ENCODE assay signal across 29 cellular contexts in the genomic region with DNA sequence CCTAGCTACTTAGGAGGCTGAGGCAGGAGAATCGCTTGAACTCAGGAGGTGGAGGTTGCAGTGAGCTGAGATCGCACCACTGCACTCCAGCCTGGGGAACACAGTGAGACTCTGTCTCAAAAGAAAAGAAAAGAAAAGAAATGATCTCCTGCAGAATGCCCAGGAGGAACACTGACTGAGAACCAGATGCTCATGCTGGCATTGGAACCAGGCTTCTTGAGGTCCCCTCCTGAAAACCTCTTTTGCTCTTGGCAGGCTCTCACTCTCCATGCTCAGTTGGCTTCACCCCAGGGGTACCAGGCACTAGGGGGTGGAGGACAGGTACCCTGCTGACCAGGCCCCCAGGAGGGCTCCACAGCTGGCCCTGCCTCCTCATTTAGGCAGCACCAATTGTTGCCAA. TPM values are rescaled to one million over a fixed set of nuclear protein-coding genes. Genes with fewer than 3 reads are reported as not detected.
DNase-seq lines count a peak whose midpoint lies in the region; ATAC-seq, FAIRE-seq and TF ChIP-seq lines count a peak whose summit lies in the region.
"Had no signal": no experiment of that assay in that cellular context is flagged by ENCODE, and none has a peak within 500 bp of the region (broad histone marks: within the 10 kb centered on the region; RNA-seq: fewer than 3 reads in every experiment).

No MANE protein-coding gene starts in this region.

- peaks cover 2 to 11% of the 10 kb centered on the region in 2 experiments; a peak in 2 of 5 replicates for H3K27me3 ChIP-seq in HepG2 (ENCODE audit: control insufficient read depth in 1 of 2, insufficient read depth in 2 of 2, low read length in 2 of 2)
- H3K27me3 ChIP-seq in right lobe of liver = no peaks in the 10 kb centered on the region
- H3K27me3 ChIP-seq in osteoblast (ENCODE audit: insufficient read depth, low read length) = no peaks in the 10 kb centered on the region
- H3K27me3 ChIP-seq: BLaER1, MG63 had no signal

- DNase-seq in HepG2 (ENCODE audit: low spot score) (no peak), right lobe of liver (no peak), RWPE1 (ENCODE audit: low spot score) (no peak), mesenteric fat pad (ENCODE audit: low spot score) (peak; percentile 62), NCI-H146 (lab: John Stamatoyannopoulos, UW) (no peak), foreskin melanocyte (no peak), H4 (ENCODE audit: low spot score) (no peak), osteoblast (ENCODE audit: insufficient read length, low spot score, missing footprints) (no peak)
- DNase-seq: 8988T; CD4-positive, alpha-beta T cell; KBM-7; MG63; NCI-H1694; NCI-H2029 treated with DMSO at 0.1 percent for 48 hours; NCI-H446 treated with DMSO at 0.1 percent for 48 hours; NCI-H526; NCI-H82; NK-92 treated with Interleukin-12 subunit alpha and Interleukin-12 subunit beta, amount 100 ng/mL, for 24 hours; SIG-M5 had no signal

- H3K27ac ChIP-seq in HepG2 (ENCODE audit: extremely low read length, insufficient read depth, low read length) = no peak overlapping the region
- no peak overlapping the region for H3K27ac ChIP-seq in right lobe of liver
- peak overlapping the region; percentile 74 for H3K27ac ChIP-seq in RWPE1
- no peak overlapping the region for H3K27ac ChIP-seq in osteoblast (ENCODE audit: low read depth, low read length)
- H3K27ac ChIP-seq: BLaER1, SK-N-MC had no signal

- no peak for TF ChIP-seq CTCF in HepG2 (CRISPR knock-in tag; IDR thresholded peaks at IDR 0.05)
- TF ChIP-seq CTCF in right lobe of liver (IDR thresholded peaks at IDR 0.05) = no peak
- no peak for TF ChIP-seq CTCF in RWPE1 (conservative IDR thresholded peaks at IDR 0.05; ENCODE audit: low read depth)
- no peak for TF ChIP-seq CTCF in osteoblast (IDR thresholded peaks at IDR 0.05; ENCODE audit: extremely low read depth, low read depth, low read length)

- H2AFZ ChIP-seq in HepG2 (ENCODE audit: low read length) (no peak overlapping the region), osteoblast (ENCODE audit: low read length) (no peak overlapping the region)

- intact Hi-C loops in HepG2 (cut with micrococcal nuclease; ENCODE audit: unreplicated experiment) = no loop called here
- intact Hi-C loops in right lobe of liver (cut with DNase I) = no loop called here

- ATAC-seq in HepG2 = no peak
- ATAC-seq in right lobe of liver = no peak
- ATAC-seq: HCT116 had no signal

- no peak for FAIRE-seq in HepG2 (lab: Jason Lieb, UNC)
- FAIRE-seq: D721Med, GM18507, H1 had no signal

- TF ChIP-seq EP300 in HepG2 (IDR thresholded peaks at IDR 0.05; ENCODE audit: low read depth in 2 of 2, low read length in 2 of 2) (no peak), HepG2 (CRISPR knock-in tag; IDR thresholded peaks at IDR 0.05; ENCODE audit: borderline replicate concordance) (no peak)

- TF ChIP-seq POLR2A in HepG2 (IDR thresholded peaks at IDR 0.05; ENCODE audit: insufficient read depth in 1 of 2, low read depth in 2 of 2, low read length in 2 of 2) = no peak
- TF ChIP-seq POLR2A in right lobe of liver (IDR thresholded peaks at IDR 0.05) = no peak

- H3K79me2 ChIP-seq in HepG2 (ENCODE audit: insufficient read depth, low read length) (no peaks in the 10 kb centered on the region), osteoblast (ENCODE audit: insufficient read depth, low read length) (no peaks in the 10 kb centered on the region)

- CTCF ChIA-PET in HepG2 (lab: Yijun Ruan, JAX; ENCODE audit: low intra/inter-chr PET ratio, low total read pairs) (no interaction called here), RWPE1 (lab: Yijun Ruan, JAX) (no interaction called here)

- no peak overlapping the region for H3K4me3 ChIP-seq in HepG2 (replicated peaks in 1 of 3; ENCODE audit: insufficient read depth in 1 of 3, low read depth in 2 of 3, low read length in 3 of 3)
- no peak overlapping the region for H3K4me3 ChIP-seq in right lobe of liver
- H3K4me3 ChIP-seq in osteoblast (ENCODE audit: insufficient read depth, low read length) = no peak overlapping the region
- H3K4me3 ChIP-seq: BLaER1, MG63, SK-N-MC had no signal

- BruUV-seq in HepG2 (replicated peaks; lab: Mats Ljungman, UMichigan) = no TSS peak

- H3K9me3 ChIP-seq in HepG2 (ENCODE audit: low read length) (no peaks in the 10 kb centered on the region), right lobe of liver (no peaks in the 10 kb centered on the region), osteoblast (ENCODE audit: low read depth, low read length) (no peaks in the 10 kb centered on the region)
- H3K9me3 ChIP-seq: BLaER1, MG63 had no signal

- H3K4me1 ChIP-seq in HepG2 (ENCODE audit: insufficient read depth, low read length) (peaks cover 40% of the 10 kb centered on the region), right lobe of liver (no peaks in the 10 kb centered on the region), osteoblast (ENCODE audit: insufficient read depth, low read length) (peaks cover 21% of the 10 kb centered on the region)

- H3K4me2 ChIP-seq in HepG2 (ENCODE audit: low read depth, low read length) (no peak overlapping the region), osteoblast (ENCODE audit: insufficient read depth, low read length) (no peak overlapping the region)
- H3K4me2 ChIP-seq: BLaER1 had no signal

- no peak overlapping the region for H3K9ac ChIP-seq in HepG2 (ENCODE audit: insufficient read depth, low read depth, low read length)
- H3K9ac ChIP-seq: BLaER1 had no signal

- POLR2A ChIA-PET in HepG2 (lab: Yijun Ruan, JAX) (no interaction called here), RWPE1 (lab: Yijun Ruan, JAX; ENCODE audit: low non-redundant PET) (interaction anchor here (0.6 kb wide), 1 partner anchor 314 kb away, joined by 3 read pairs; no protein-coding TSS in a partner anchor)

- H3K36me3 ChIP-seq in HepG2 (replicated peaks in 1 of 2; ENCODE audit: control insufficient read depth in 1 of 2, insufficient read depth in 2 of 2, low read length in 2 of 2) (no peaks in the 10 kb centered on the region), right lobe of liver (no peaks in the 10 kb centered on the region), osteoblast (ENCODE audit: insufficient read depth, low read length) (no peaks in the 10 kb centered on the region)
- H3K36me3 ChIP-seq: BLaER1, MG63 had no signal

- in situ Hi-C loops in HepG2 (cut with HindIII; ENCODE audit: extremely low pct_ligation_motif_present, low pct_unique_long_range_greater_than_20kb) = no loop called here

- H4K20me1 ChIP-seq in HepG2 (ENCODE audit: insufficient read depth, low read length) (no peaks in the 10 kb centered on the region), osteoblast (ENCODE audit: insufficient read depth, low read length) (no peaks in the 10 kb centered on the region)
- H4K20me1 ChIP-seq: BLaER1 had no signal

- WGBS in HepG2 (ENCODE audit: low lambda C conversion rate) = 95% methylated on average over 2 of the region's 2 CpGs
- WGBS in right lobe of liver (ENCODE audit: insufficient coverage, low coverage, low lambda C conversion rate, missing lambda C conversion rate) = no CpG with 5 or more reads among the region's 2 CpGs

- TF ChIP-seq RAD21 in HepG2 (CRISPR knock-in tag; IDR thresholded peaks at IDR 0.05) = no peak

RNA-seq across cellular contexts. Expression of a gene that starts 8.5 kb away (rescaled TPM):
- total RNA-seq in HepG2 (2016; rRNA removed; fragmentation: Illumina TruSeq; extraction: Trizol) = not detected in 2 replicates
- not detected in 2 replicates for total RNA-seq in HepG2 (2016; cell fraction: cytosol; rRNA removed; fragmentation: Illumina TruSeq; extraction: Trizol; ENCODE audit: low read depth)
- not detected in 2 replicates for total RNA-seq in HepG2 (2016; cell fraction: insoluble cytoplasmic fraction; rRNA removed; fragmentation: Illumina TruSeq; extraction: Trizol)
- not detected in 2 replicates for total RNA-seq in HepG2 (2016; cell fraction: membrane; rRNA removed; fragmentation: Illumina TruSeq; extraction: Trizol)
- total RNA-seq in HepG2 (2016; cell fraction: nucleus; rRNA removed; fragmentation: Illumina TruSeq; extraction: Trizol) = not detected in 2 replicates
- polyA plus RNA-seq in HepG2 (2011; rRNA removed) = not detected in 2 replicates
- polyA plus RNA-seq in HepG2 (2011; cell fraction: cytosol; rRNA removed) = not detected in 2 replicates
- not detected in 2 replicates for polyA plus RNA-seq in HepG2 (2011; cell fraction: nucleus; rRNA removed)
- polyA plus RNA-seq in HepG2 (2012) = not detected in 2 replicates
- not detected in 2 replicates for polyA plus RNA-seq in HepG2 (2016; cell fraction: cytosol; fragmentation: Illumina TruSeq; extraction: Trizol; ENCODE audit: low read depth)
- not detected in 2 replicates for polyA plus RNA-seq in HepG2 (2016; cell fraction: insoluble cytoplasmic fraction; fragmentation: Illumina TruSeq; extraction: Trizol; ENCODE audit: low read depth)
- polyA plus RNA-seq in HepG2 (2016; cell fraction: membrane; fragmentation: Illumina TruSeq; extraction: Trizol; ENCODE audit: low read depth) = not detected in 2 replicates
- polyA plus RNA-seq in HepG2 (2016; cell fraction: nucleus; fragmentation: Illumina TruSeq; extraction: Trizol; ENCODE audit: insufficient read depth, low read depth) = not detected in 2 replicates
- not detected in 2 replicates for polyA minus RNA-seq in HepG2 (2011; rRNA and poly(A)+ RNA removed; ENCODE audit: low replicate concordance)
- polyA minus RNA-seq in HepG2 (2011; cell fraction: cytosol; rRNA and poly(A)+ RNA removed) = not detected in 2 replicates
- polyA minus RNA-seq in HepG2 (2011; cell fraction: nucleus; rRNA and poly(A)+ RNA removed) = not detected in 2 replicates
- total RNA-seq in right lobe of liver = under 1 TPM in 1 of 6 experiments, not detected in 5; 0.44 TPM
- total RNA-seq in mesenteric fat pad = not detected
- total RNA-seq in H4 (2014; rRNA removed; shearing (Covaris generic)) = not detected in 2 replicates
- total RNA-seq in osteoblast = not detected in 2 replicates
- total RNA-seq: CD4-positive, alpha-beta T cell; Daoy; G401; H1; HT-29; LHCN-M2 had no signal
- polyA plus RNA-seq: H1 had no signal

RNA-seq across cellular contexts. Expression of a gene that starts 14.7 kb away (rescaled TPM):
- 1.8 TPM in 1 of 2 replicates, not detected in the other for total RNA-seq in HepG2 (2016; rRNA removed; fragmentation: Illumina TruSeq; extraction: Trizol)
- total RNA-seq in HepG2 (2016; cell fraction: cytosol; rRNA removed; fragmentation: Illumina TruSeq; extraction: Trizol; ENCODE audit: low read depth) = 0.62 TPM in 1 of 2 replicates, not detected in the other
- total RNA-seq in HepG2 (2016; cell fraction: insoluble cytoplasmic fraction; rRNA removed; fragmentation: Illumina TruSeq; extraction: Trizol) = 0.80 TPM in 1 of 2 replicates, not detected in the other
- 0.90 TPM in 1 of 2 replicates, not detected in the other for total RNA-seq in HepG2 (2016; cell fraction: membrane; rRNA removed; fragmentation: Illumina TruSeq; extraction: Trizol)
- 5.1 and 6.2 TPM in 2 replicates for total RNA-seq in HepG2 (2016; cell fraction: nucleus; rRNA removed; fragmentation: Illumina TruSeq; extraction: Trizol)
- polyA plus RNA-seq in HepG2 (2011; rRNA removed) = 3.2 and 4.1 TPM in 2 replicates
- polyA plus RNA-seq in HepG2 (2011; cell fraction: cytosol; rRNA removed) = 0.36 TPM in 2 replicates
- 14.3 and 18.9 TPM in 2 replicates for polyA plus RNA-seq in HepG2 (2011; cell fraction: nucleus; rRNA removed)
- 4.7 and 8.0 TPM in 2 replicates for polyA plus RNA-seq in HepG2 (2012)
- polyA plus RNA-seq in HepG2 (2016; cell fraction: cytosol; fragmentation: Illumina TruSeq; extraction: Trizol; ENCODE audit: low read depth) = not detected in 2 replicates
- 1.3 and 1.4 TPM in 2 replicates for polyA plus RNA-seq in HepG2 (2016; cell fraction: insoluble cytoplasmic fraction; fragmentation: Illumina TruSeq; extraction: Trizol; ENCODE audit: low read depth)
- 0.79 TPM in 1 of 2 replicates, not detected in the other for polyA plus RNA-seq in HepG2 (2016; cell fraction: membrane; fragmentation: Illumina TruSeq; extraction: Trizol; ENCODE audit: low read depth)
- polyA plus RNA-seq in HepG2 (2016; cell fraction: nucleus; fragmentation: Illumina TruSeq; extraction: Trizol; ENCODE audit: insufficient read depth, low read depth) = 30.6 and 37.6 TPM in 2 replicates
- polyA minus RNA-seq in HepG2 (2011; rRNA and poly(A)+ RNA removed; ENCODE audit: low replicate concordance) = 2.0 and 9.1 TPM in 2 replicates
- polyA minus RNA-seq in HepG2 (2011; cell fraction: cytosol; rRNA and poly(A)+ RNA removed) = 1.3 TPM in 1 of 2 replicates, not detected in the other
- polyA minus RNA-seq in HepG2 (2011; cell fraction: nucleus; rRNA and poly(A)+ RNA removed) = 9.1 and 14.2 TPM in 2 replicates
- 10 to 100 TPM in 1 of 6 experiments, 1 to 10 TPM in 5; 2.1 to 10.2 (median 4.2) TPM for total RNA-seq in right lobe of liver
- 10.9 TPM for total RNA-seq in mesenteric fat pad
- total RNA-seq in H4 (2014; rRNA removed; shearing (Covaris generic)) = 1.0 TPM in 1 of 2 replicates, not detected in the other
- total RNA-seq in osteoblast = 1.8 and 4.7 TPM in 2 replicates
- total RNA-seq: Daoy had no signal

RNA-seq across cellular contexts. Expression of a gene that starts 20.0 kb away (rescaled TPM):
- total RNA-seq in HepG2 (2016; rRNA removed; fragmentation: Illumina TruSeq; extraction: Trizol) (5.2 and 6.5 TPM in 2 replicates), right lobe of liver (1 to 10 TPM; 5.1 to 9.8 (median 8.1) TPM), mesenteric fat pad (71.8 TPM), osteoblast (30.8 and 34.5 TPM in 2 replicates)
- 3.1 and 5.5 TPM in 2 replicates for total RNA-seq in HepG2 (2016; cell fraction: cytosol; rRNA removed; fragmentation: Illumina TruSeq; extraction: Trizol; ENCODE audit: low read depth)
- total RNA-seq in HepG2 (2016; cell fraction: insoluble cytoplasmic fraction; rRNA removed; fragmentation: Illumina TruSeq; extraction: Trizol) = 3.4 and 4.6 TPM in 2 replicates
- 2.5 and 3.3 TPM in 2 replicates for total RNA-seq in HepG2 (2016; cell fraction: membrane; rRNA removed; fragmentation: Illumina TruSeq; extraction: Trizol)
- 8.7 and 12.7 TPM in 2 replicates for total RNA-seq in HepG2 (2016; cell fraction: nucleus; rRNA removed; fragmentation: Illumina TruSeq; extraction: Trizol)
- polyA plus RNA-seq in HepG2 (2011; rRNA removed) = 3.4 TPM in 2 replicates
- polyA plus RNA-seq in HepG2 (2011; cell fraction: cytosol; rRNA removed) = 2.5 and 2.6 TPM in 2 replicates
- 4.1 and 4.5 TPM in 2 replicates for polyA plus RNA-seq in HepG2 (2011; cell fraction: nucleus; rRNA removed)
- 2.7 and 3.1 TPM in 2 replicates for polyA plus RNA-seq in HepG2 (2012)
- polyA plus RNA-seq in HepG2 (2016; cell fraction: cytosol; fragmentation: Illumina TruSeq; extraction: Trizol; ENCODE audit: low read depth) = 0.49 and 0.50 TPM in 2 replicates
- polyA plus RNA-seq in HepG2 (2016; cell fraction: insoluble cytoplasmic fraction; fragmentation: Illumina TruSeq; extraction: Trizol; ENCODE audit: low read depth) = 2.6 and 3.8 TPM in 2 replicates
- 0.64 and 0.65 TPM in 2 replicates for polyA plus RNA-seq in HepG2 (2016; cell fraction: membrane; fragmentation: Illumina TruSeq; extraction: Trizol; ENCODE audit: low read depth)
- 3.4 and 3.7 TPM in 2 replicates for polyA plus RNA-seq in HepG2 (2016; cell fraction: nucleus; fragmentation: Illumina TruSeq; extraction: Trizol; ENCODE audit: insufficient read depth, low read depth)
- polyA minus RNA-seq in HepG2 (2011; rRNA and poly(A)+ RNA removed; ENCODE audit: low replicate concordance) = 16.0 and 20.2 TPM in 2 replicates
- 2.9 and 3.2 TPM in 2 replicates for polyA minus RNA-seq in HepG2 (2011; cell fraction: cytosol; rRNA and poly(A)+ RNA removed)
- 15.6 and 19.6 TPM in 2 replicates for polyA minus RNA-seq in HepG2 (2011; cell fraction: nucleus; rRNA and poly(A)+ RNA removed)
- 3.8 and 4.8 TPM in 2 replicates for total RNA-seq in H4 (2014; rRNA removed; shearing (Covaris generic))

RNA-seq across cellular contexts. Expression of a gene that starts 40.8 kb away (rescaled TPM):
- total RNA-seq in HepG2 (2016; rRNA removed; fragmentation: Illumina TruSeq; extraction: Trizol) = 316 and 449 TPM in 2 replicates
- total RNA-seq in HepG2 (2016; cell fraction: cytosol; rRNA removed; fragmentation: Illumina TruSeq; extraction: Trizol; ENCODE audit: low read depth) = 142 and 166 TPM in 2 replicates
- 314 and 417 TPM in 2 replicates for total RNA-seq in HepG2 (2016; cell fraction: insoluble cytoplasmic fraction; rRNA removed; fragmentation: Illumina TruSeq; extraction: Trizol)
- total RNA-seq in HepG2 (2016; cell fraction: membrane; rRNA removed; fragmentation: Illumina TruSeq; extraction: Trizol) = 280 and 333 TPM in 2 replicates
- total RNA-seq in HepG2 (2016; cell fraction: nucleus; rRNA removed; fragmentation: Illumina TruSeq; extraction: Trizol) = 170 and 204 TPM in 2 replicates
- polyA plus RNA-seq in HepG2 (2011; rRNA removed) = 98.6 and 120 TPM in 2 replicates
- polyA plus RNA-seq in HepG2 (2011; cell fraction: cytosol; rRNA removed) = 55.3 and 92.7 TPM in 2 replicates
- 39.3 and 51.1 TPM in 2 replicates for polyA plus RNA-seq in HepG2 (2011; cell fraction: nucleus; rRNA removed)
- polyA plus RNA-seq in HepG2 (2012) = 194 and 213 TPM in 2 replicates
- polyA plus RNA-seq in HepG2 (2016; cell fraction: cytosol; fragmentation: Illumina TruSeq; extraction: Trizol; ENCODE audit: low read depth) = 133 and 153 TPM in 2 replicates
- 441 and 497 TPM in 2 replicates for polyA plus RNA-seq in HepG2 (2016; cell fraction: insoluble cytoplasmic fraction; fragmentation: Illumina TruSeq; extraction: Trizol; ENCODE audit: low read depth)
- 227 and 277 TPM in 2 replicates for polyA plus RNA-seq in HepG2 (2016; cell fraction: membrane; fragmentation: Illumina TruSeq; extraction: Trizol; ENCODE audit: low read depth)
- polyA plus RNA-seq in HepG2 (2016; cell fraction: nucleus; fragmentation: Illumina TruSeq; extraction: Trizol; ENCODE audit: insufficient read depth, low read depth) = 226 and 252 TPM in 2 replicates
- 49.8 and 61.5 TPM in 2 replicates for polyA minus RNA-seq in HepG2 (2011; rRNA and poly(A)+ RNA removed; ENCODE audit: low replicate concordance)
- 151 and 204 TPM in 2 replicates for polyA minus RNA-seq in HepG2 (2011; cell fraction: cytosol; rRNA and poly(A)+ RNA removed)
- 104 and 140 TPM in 2 replicates for polyA minus RNA-seq in HepG2 (2011; cell fraction: nucleus; rRNA and poly(A)+ RNA removed)
- total RNA-seq in right lobe of liver = 10 to 100 TPM; 47.9 to 75.9 (median 50.6) TPM
- 138 TPM for total RNA-seq in mesenteric fat pad
- total RNA-seq in H4 (2014; rRNA removed; shearing (Covaris generic)) = 66.2 and 76.1 TPM in 2 replicates
- total RNA-seq in osteoblast = 109 and 113 TPM in 2 replicates
